Comparison of ENCODE assay signal across 9 cellular contexts in the genomic region with DNA sequence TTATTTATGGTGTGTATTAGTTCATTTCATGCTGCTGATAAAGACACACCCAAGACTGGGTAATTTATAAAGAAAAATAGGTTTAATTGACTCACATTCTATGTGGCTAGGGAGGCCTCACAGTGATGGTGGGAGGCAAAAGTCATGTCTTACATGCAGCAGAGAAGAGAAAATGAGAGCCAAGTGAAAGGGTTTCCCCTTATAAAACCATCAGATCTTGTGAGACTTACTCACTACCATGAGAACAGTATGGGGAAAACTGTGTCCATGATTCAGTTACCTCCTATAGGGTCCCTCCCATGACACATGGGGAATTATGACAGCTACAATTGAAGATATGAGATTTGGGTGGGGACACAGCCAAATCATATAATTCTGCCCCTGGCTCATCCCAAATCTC.
"Had no signal": no experiment of that assay in that cellular context is flagged by ENCODE, and none has a peak within 500 bp of the region (broad histone marks: within the 10 kb centered on the region; RNA-seq: fewer than 3 reads in every experiment).

No MANE protein-coding gene starts in this region.

- DNase-seq: activated CD8-positive, alpha-beta memory T cell treated with anti-CD3 and anti-CD28 coated beads for 24 hours; foreskin keratinocyte; left cardiac atrium; lower lobe of right lung; ovary; thyroid gland; WERI-Rb-1 had no signal

- H3K27ac Mint-ChIP-seq: mesothelial cell of epicardium had no signal

- ATAC-seq: foreskin keratinocyte, left cardiac atrium, lower lobe of right lung had no signal

- H3K4me3 Mint-ChIP-seq: mesothelial cell of epicardium, neural crest cell had no signal

- H3K4me1 Mint-ChIP-seq: mesothelial cell of epicardium, neural crest cell had no signal
